8 cellular contexts compared by ENCODE assay signal in the genomic region with DNA sequence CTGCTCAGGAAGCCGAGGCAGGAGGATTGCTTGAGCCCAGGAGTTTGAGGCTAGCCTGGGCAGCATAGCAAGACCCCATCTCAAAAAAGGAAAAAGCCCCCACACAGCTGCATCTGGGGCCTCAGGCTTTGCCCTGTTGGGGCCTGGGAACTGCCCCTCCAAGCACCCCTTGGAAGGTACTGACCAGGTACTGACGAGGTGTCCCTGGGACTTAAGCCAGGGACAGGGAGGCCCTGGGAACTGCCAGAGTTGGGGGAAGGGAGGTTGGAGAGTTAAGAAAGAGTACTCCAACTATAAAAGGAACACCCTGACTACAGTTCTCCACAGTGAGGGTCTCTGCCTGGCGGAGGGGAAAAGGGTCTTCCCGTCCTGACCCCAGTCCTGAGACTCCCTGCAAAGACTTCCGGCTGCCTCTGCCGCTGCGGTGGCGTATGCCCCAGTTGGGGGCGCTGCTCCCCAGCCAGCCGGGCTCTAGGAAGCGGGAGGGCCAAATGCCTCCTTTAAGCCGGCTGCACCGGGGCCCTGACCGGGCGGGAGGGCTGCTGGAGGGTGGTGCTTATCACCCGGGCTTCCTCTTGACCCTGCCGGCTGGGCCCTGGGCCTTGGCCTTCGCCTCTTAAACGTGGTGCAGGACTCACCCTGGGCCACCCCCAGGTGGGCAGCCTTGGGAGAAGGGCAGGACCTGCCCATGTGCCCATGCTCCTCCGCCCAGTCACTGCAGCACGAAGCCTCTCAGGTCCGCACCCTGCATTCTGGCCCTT. TPM values are rescaled to one million over a fixed set of nuclear protein-coding genes. Genes with fewer than 3 reads are reported as not detected.
A peak's percentile ranks its signal among the peaks of the same experiment; 100 is the strongest.
DNase-seq lines count a peak whose midpoint lies in the region; ATAC-seq and TF ChIP-seq lines count a peak whose summit lies in the region.

No MANE protein-coding gene starts in this region.

- no peaks in the 10 kb centered on the region for H4K20me1 ChIP-seq in H9 (ENCODE audit: control insufficient read depth, insufficient read depth, insufficient read length)

- DNase-seq in BE2C, result peak; percentile 86
- DNase-seq in H9, result peak; percentile 87
- peak; percentile 35 to 50 for DNase-seq in SHP77 (lab: John Stamatoyannopoulos, UW)
- peak; percentile 27 for DNase-seq in amniotic epithelial cell (ENCODE audit: low read depth)
- peak; percentile 93 for DNase-seq in iPS-NIHi11 (ENCODE audit: low spot score)
- peak; percentile 55 to 70 for DNase-seq in stimulated activated CD4-positive, alpha-beta T cell treated with anti-CD3 and anti-CD28 coated beads, Interleukin-2, amount 100 ng/mL, for 24 hours

- TF ChIP-seq CTCF in BE2C (IDR thresholded peaks at IDR 0.05; ENCODE audit: low read depth, low read length) (peak; percentile 87), H9 (conservative IDR thresholded peaks at IDR 0.05) (peak; percentile 97)

- peak overlapping the region; percentile 32 for H3K4me2 ChIP-seq in H9 (ENCODE audit: insufficient read depth, insufficient read length, low read length)

- no peaks in the 10 kb centered on the region for H3K27me3 ChIP-seq in BE2C
- H3K27me3 ChIP-seq in H9 (ENCODE audit: insufficient read depth, low read length), result no peaks in the 10 kb centered on the region

- peak overlapping the region in 1 of 3 experiments; percentile 44; a peak in 2 of 7 replicates for H3K27ac Mint-ChIP-seq in H9

- H3K18ac ChIP-seq in H9 (ENCODE audit: insufficient read length, low read depth, low read length), result peak overlapping the region; percentile 56

- no peak overlapping the region for H3K14ac ChIP-seq in H9 (ENCODE audit: insufficient read depth, low read length)

- H3K79me1 ChIP-seq in H9 (ENCODE audit: insufficient read depth, low read depth, low read length, poor library complexity, severe bottlenecking), result no peaks in the 10 kb centered on the region

- ATAC-seq in HG03108 (IDR thresholded peaks at IDR 0.05; ENCODE audit: unreplicated experiment) (no peak), HG02642 (IDR thresholded peaks at IDR 0.05; ENCODE audit: poor library complexity, unreplicated experiment) (no peak)

- no peak overlapping the region for H2BK20ac ChIP-seq in H9 (ENCODE audit: low read depth, low read length, poor library complexity, severe bottlenecking)

- H3K27me3 Mint-ChIP-seq in H9 (ENCODE audit: low read depth), result peaks cover 36% of the 10 kb centered on the region

- H2BK120ac ChIP-seq in H9 (ENCODE audit: low read depth, low read length, poor library complexity, severe bottlenecking), result no peak overlapping the region

- H3K23me2 ChIP-seq in H9 (ENCODE audit: insufficient read length, low read depth, low read length, poor library complexity, severe bottlenecking), result no peaks in the 10 kb centered on the region

- H3K9me3 Mint-ChIP-seq in H9, result no peaks in the 10 kb centered on the region

- no peak overlapping the region for H3K9ac ChIP-seq in H9 (ENCODE audit: extremely low read depth, insufficient read length, low read length)

- H2BK5ac ChIP-seq in H9 (ENCODE audit: insufficient read length, low read length), result no peak overlapping the region

- no peak overlapping the region for H4K8ac ChIP-seq in H9 (replicated peaks; ENCODE audit: insufficient read length, low read depth, low read length)

- H3T11ph ChIP-seq in H9 (ENCODE audit: low read length), result no peak overlapping the region

- no CpG with 5 or more reads among the region's 22 CpGs for WGBS in H9 (ENCODE audit: extremely low coverage, insufficient read length, low lambda C conversion rate)

- H3K4me1 ChIP-seq in BE2C (peaks cover 6% of the 10 kb centered on the region; the same call in 1 of the 2 replicates), H9 (ENCODE audit: insufficient read depth, low read length) (no peaks in the 10 kb centered on the region)

- H2AFZ ChIP-seq in H9 (ENCODE audit: low read length), result peak overlapping the region; percentile 70

- H3K4me3 Mint-ChIP-seq in H9, result peak overlapping the region; percentile 34 to 73

- no peak overlapping the region for H3K56ac ChIP-seq in H9 (ENCODE audit: insufficient read length, low read depth, low read length)

- no peak overlapping the region for H3K4ac ChIP-seq in H9 (ENCODE audit: low read depth, low read length)

- no peak overlapping the region for H3K27ac ChIP-seq in H9 (ENCODE audit: insufficient read length, low read depth, low read length)

- H4K91ac ChIP-seq in H9 (ENCODE audit: insufficient read length, low read depth, low read length), result no peak overlapping the region

- no peaks in the 10 kb centered on the region for H3K9me3 ChIP-seq in BE2C
- no peaks in the 10 kb centered on the region for H3K9me3 ChIP-seq in H9 (ENCODE audit: control insufficient read depth, low read depth, low read length)

- no peak overlapping the region for H2AK5ac ChIP-seq in H9 (ENCODE audit: insufficient read length, low read length)

- H4K5ac ChIP-seq in H9 (ENCODE audit: insufficient read length, low read depth, low read length), result no peak overlapping the region

- no peaks in the 10 kb centered on the region for H3K79me2 ChIP-seq in H9 (ENCODE audit: insufficient read depth, low read length)

- no peak overlapping the region for H2BK15ac ChIP-seq in H9 (ENCODE audit: low read depth, low read length)

- H3K4me1 Mint-ChIP-seq in H9, result peaks cover 13 to 18% of the 10 kb centered on the region in 2 experiments

- no peak overlapping the region for H3K23ac ChIP-seq in H9 (ENCODE audit: insufficient read length, low read depth, low read length)

- H2BK12ac ChIP-seq in H9 (ENCODE audit: insufficient read length, low read depth, low read length), result no peak overlapping the region

- H3K36me3 Mint-ChIP-seq in H9 (ENCODE audit: insufficient read depth in 1 of 3, low read depth in 3 of 3), result peaks cover 0 to 2% (median 0%) of the 10 kb centered on the region in 3 experiments; a peak in 1 of 7 replicates

- no peaks in the 10 kb centered on the region for H3K36me3 ChIP-seq in BE2C

- H3K4me3 ChIP-seq in BE2C (ENCODE audit: low read depth, low read length), result no peak overlapping the region

RNA-seq across cellular contexts. Expression of gene SLC30A3, which starts 12.8 kb away (rescaled TPM):
- 1.5 TPM for polyA plus RNA-seq in BE2C (2012; ENCODE audit: insufficient read depth, insufficient read length, low read depth)
- total RNA-seq in H9 (2021), result 2.5 and 3.4 TPM in 2 replicates

RNA-seq across cellular contexts. Expression of gene DNAJC5G, which starts 25.2 kb away (rescaled TPM):
- 0.39 TPM for polyA plus RNA-seq in BE2C (2012; ENCODE audit: insufficient read depth, insufficient read length, low read depth)
- total RNA-seq in H9 (2021), result 0.37 and 0.44 TPM in 2 replicates

RNA-seq across cellular contexts. Expression of gene TRIM54, which starts 32.2 kb away (rescaled TPM):
- polyA plus RNA-seq in BE2C (2012; ENCODE audit: insufficient read depth, insufficient read length, low read depth), result not detected
- total RNA-seq in H9 (2021), result 4.6 and 5.0 TPM in 2 replicates

RNA-seq across cellular contexts. Expression of gene CAD, which starts 32.9 kb away (rescaled TPM):
- polyA plus RNA-seq in BE2C (2012; ENCODE audit: insufficient read depth, insufficient read length, low read depth), result 164 TPM
- total RNA-seq in H9 (2021), result 117 and 130 TPM in 2 replicates

RNA-seq across cellular contexts. Expression of gene SLC5A6, which starts 38.0 kb away (rescaled TPM):
- polyA plus RNA-seq in BE2C (2012; ENCODE audit: insufficient read depth, insufficient read length, low read depth), result 88.4 TPM
- 112 and 122 TPM in 2 replicates for total RNA-seq in H9 (2021)

Comparison
In these comparisons a context has a peak if more than half of its experiments do, and no peak if none do; other contexts are left out.
1. DNase-seq: peak in every context shown above with its lines; median percentile 93 in iPS-NIHi11; 87 in H9; 86 in BE2C; 62 in stimulated activated CD4-positive, alpha-beta T cell treated with anti-CD3 and anti-CD28 coated beads, Interleukin-2, amount 100 ng/mL, for 24 hours; 42 in SHP77; 27 in amniotic epithelial cell.